1 cellular context compared by ENCODE assay signal in the genomic region with DNA sequence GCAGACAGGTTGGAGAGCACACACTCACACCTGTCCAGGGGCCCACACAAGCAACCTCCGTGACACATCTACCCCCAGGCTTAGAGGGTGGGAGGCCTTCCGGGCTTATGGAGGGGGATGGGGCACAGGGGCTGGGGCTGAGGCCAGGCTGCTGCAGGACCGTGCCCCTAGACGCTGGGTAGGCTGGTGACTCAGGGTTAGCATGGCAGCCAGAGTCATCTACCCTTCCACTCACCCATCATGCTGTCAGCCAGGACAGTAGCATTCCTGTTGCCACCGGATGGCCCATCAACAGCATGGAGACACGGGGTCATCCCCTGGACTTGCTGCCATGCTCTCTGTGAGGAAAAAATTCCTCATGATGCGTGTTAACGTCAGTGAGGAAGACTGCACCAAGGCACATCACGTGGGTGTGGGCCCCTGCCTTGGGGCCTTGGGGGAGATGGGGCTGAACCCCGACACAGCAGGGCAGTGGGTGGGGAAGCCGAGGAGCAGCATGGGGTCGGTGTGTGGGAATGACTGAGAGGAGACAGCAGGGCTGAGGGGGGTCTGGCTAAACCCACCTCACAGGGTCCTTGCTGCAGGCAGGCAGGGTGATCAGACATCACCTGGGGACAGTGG.
TF ChIP-seq lines count a peak whose summit lies in the region.

No MANE protein-coding gene starts in this region.

TF ChIP-seq in H1, 55 proteins besides CTCF, POLR2A, EP300 and RAD21:
- TF ChIP-seq RBBP5 (IDR thresholded peaks at IDR 0.05; ENCODE audit: borderline replicate concordance, low read depth, low read length) (no peak), POU5F1 (IDR thresholded peaks at IDR 0.05; ENCODE audit: low read depth, low read length) (no peak), EGR1 (IDR thresholded peaks at IDR 0.05; ENCODE audit: borderline replicate concordance, low read depth, low read length) (no peak), POLR2AphosphoS5 (IDR thresholded peaks at IDR 0.05; ENCODE audit: low read depth, low read length) (no peak), KDM4A (IDR thresholded peaks at IDR 0.05; ENCODE audit: low read depth, low read length, severe bottlenecking) (no peak), CEBPB (IDR thresholded peaks at IDR 0.05; ENCODE audit: low read depth, low read length) (no peak), JUN (IDR thresholded peaks at IDR 0.05; ENCODE audit: low read depth, low read length) (no peak), CHD1 (IDR thresholded peaks at IDR 0.05; ENCODE audit: low read depth, low read length) (no peak), MAFK (IDR thresholded peaks at IDR 0.05; ENCODE audit: low read depth, low read length) (no peak), GABPA (IDR thresholded peaks at IDR 0.05; ENCODE audit: borderline replicate concordance, insufficient read depth, low read length) (no peak), NRF1 (IDR thresholded peaks at IDR 0.05; ENCODE audit: low read depth, low read length) (no peak), FOSL1 (IDR thresholded peaks at IDR 0.05; ENCODE audit: insufficient read depth, low read depth, low read length) (no peak), ASH2L (IDR thresholded peaks at IDR 0.05; ENCODE audit: low read length) (no peak)
- TF ChIP-seq, protein P1, sequence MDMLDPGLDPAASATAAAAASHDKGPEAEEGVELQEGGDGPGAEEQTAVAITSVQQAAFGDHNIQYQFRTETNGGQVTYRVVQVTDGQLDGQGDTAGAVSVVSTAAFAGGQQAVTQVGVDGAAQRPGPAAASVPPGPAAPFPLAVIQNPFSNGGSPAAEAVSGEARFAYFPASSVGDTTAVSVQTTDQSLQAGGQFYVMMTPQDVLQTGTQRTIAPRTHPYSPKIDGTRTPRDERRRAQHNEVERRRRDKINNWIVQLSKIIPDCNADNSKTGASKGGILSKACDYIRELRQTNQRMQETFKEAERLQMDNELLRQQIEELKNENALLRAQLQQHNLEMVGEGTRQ (IDR thresholded peaks at IDR 0.05; ENCODE audit: low read length), result no peak
- TF ChIP-seq, protein P2, sequence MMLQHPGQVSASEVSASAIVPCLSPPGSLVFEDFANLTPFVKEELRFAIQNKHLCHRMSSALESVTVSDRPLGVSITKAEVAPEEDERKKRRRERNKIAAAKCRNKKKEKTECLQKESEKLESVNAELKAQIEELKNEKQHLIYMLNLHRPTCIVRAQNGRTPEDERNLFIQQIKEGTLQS (IDR thresholded peaks at IDR 0.05; ENCODE audit: insufficient read depth, low read depth, low read length), result no peak
- TF ChIP-seq, protein P3, sequence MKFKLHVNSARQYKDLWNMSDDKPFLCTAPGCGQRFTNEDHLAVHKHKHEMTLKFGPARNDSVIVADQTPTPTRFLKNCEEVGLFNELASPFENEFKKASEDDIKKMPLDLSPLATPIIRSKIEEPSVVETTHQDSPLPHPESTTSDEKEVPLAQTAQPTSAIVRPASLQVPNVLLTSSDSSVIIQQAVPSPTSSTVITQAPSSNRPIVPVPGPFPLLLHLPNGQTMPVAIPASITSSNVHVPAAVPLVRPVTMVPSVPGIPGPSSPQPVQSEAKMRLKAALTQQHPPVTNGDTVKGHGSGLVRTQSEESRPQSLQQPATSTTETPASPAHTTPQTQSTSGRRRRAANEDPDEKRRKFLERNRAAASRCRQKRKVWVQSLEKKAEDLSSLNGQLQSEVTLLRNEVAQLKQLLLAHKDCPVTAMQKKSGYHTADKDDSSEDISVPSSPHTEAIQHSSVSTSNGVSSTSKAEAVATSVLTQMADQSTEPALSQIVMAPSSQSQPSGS (IDR thresholded peaks at IDR 0.05; ENCODE audit: low read length), result no peak
